2 cellular contexts compared by ENCODE assay signal in genomic region chr1:237713886-237714285, GRCh38.
TF ChIP-seq lines count a peak whose summit lies in the region.

No MANE protein-coding gene starts in this region.

TF ChIP-seq in GM12878, 131 proteins besides CTCF, POLR2A, EP300 and RAD21:
- TF ChIP-seq SREBF2 (IDR thresholded peaks at IDR 0.05; ENCODE audit: low read length) (no peak), CBFB (IDR thresholded peaks at IDR 0.05; ENCODE audit: low read depth) (no peak), CHD4 (IDR thresholded peaks at IDR 0.05) (no peak), E4F1 (IDR thresholded peaks at IDR 0.05; ENCODE audit: borderline replicate concordance, partially characterized antibody) (no peak), RELB (IDR thresholded peaks at IDR 0.05; ENCODE audit: low read depth) (no peak), CHD2 (IDR thresholded peaks at IDR 0.05; ENCODE audit: borderline replicate concordance, low read depth, low read length) (no peak), NBN (IDR thresholded peaks at IDR 0.05) (no peak), POU2F2 (IDR thresholded peaks at IDR 0.05; ENCODE audit: borderline replicate concordance, low read depth, low read length) (no peak), ZBTB33 (IDR thresholded peaks at IDR 0.05) (no peak), YY1 (IDR thresholded peaks at IDR 0.05; ENCODE audit: low read depth, low read length) (no peak), WRNIP1 (IDR thresholded peaks at IDR 0.05; ENCODE audit: borderline replicate concordance, low read depth, low read length) (no peak), TBL1XR1 (IDR thresholded peaks at IDR 0.05; ENCODE audit: low read depth, low read length) (no peak), JUND (IDR thresholded peaks at IDR 0.05; ENCODE audit: low read depth, low read length) (no peak), ASH2L (IDR thresholded peaks at IDR 0.05; ENCODE audit: borderline replicate concordance, low read depth) (no peak), NKRF (conservative IDR thresholded peaks at IDR 0.05) (no peak), IKZF1 (conservative IDR thresholded peaks at IDR 0.05) (no peak)

TF ChIP-seq in WTC11, 78 proteins besides CTCF, POLR2A, EP300 and RAD21:
- TF ChIP-seq JAZF1 (CRISPR knock-in tag; IDR thresholded peaks at IDR 0.05) (no peak), TP53 (CRISPR knock-in tag; IDR thresholded peaks at IDR 0.05) (no peak), ZNF317 (CRISPR knock-in tag; IDR thresholded peaks at IDR 0.05; ENCODE audit: borderline replicate concordance, low read depth) (no peak), PRRX2 (CRISPR knock-in tag; IDR thresholded peaks at IDR 0.05) (no peak), FOXK1 (CRISPR knock-in tag; IDR thresholded peaks at IDR 0.05) (no peak), ZNF281 (CRISPR knock-in tag; IDR thresholded peaks at IDR 0.05) (no peak), USF1 (CRISPR knock-in tag; IDR thresholded peaks at IDR 0.05) (no peak), MXD4 (CRISPR knock-in tag; IDR thresholded peaks at IDR 0.05; ENCODE audit: borderline replicate concordance) (no peak), GRHL2 (CRISPR knock-in tag; IDR thresholded peaks at IDR 0.05; ENCODE audit: insufficient replicate concordance, severe bottlenecking) (no peak), CDX4 (CRISPR knock-in tag; IDR thresholded peaks at IDR 0.05; ENCODE audit: borderline replicate concordance) (no peak), FOXP1 (CRISPR knock-in tag; IDR thresholded peaks at IDR 0.05; ENCODE audit: borderline replicate concordance) (no peak), HMGXB4 (CRISPR knock-in tag; IDR thresholded peaks at IDR 0.05) (no peak), ZSCAN18 (CRISPR knock-in tag; IDR thresholded peaks at IDR 0.05) (no peak), RORB (CRISPR knock-in tag; IDR thresholded peaks at IDR 0.05) (no peak), ZNF138 (CRISPR knock-in tag; conservative IDR thresholded peaks at IDR 0.05) (no peak), ZNF532 (CRISPR knock-in tag; IDR thresholded peaks at IDR 0.05; ENCODE audit: borderline replicate concordance) (no peak), SMAD4 (CRISPR knock-in tag; IDR thresholded peaks at IDR 0.05) (no peak), GTF2I (CRISPR knock-in tag; conservative IDR thresholded peaks at IDR 0.05) (no peak), TEAD1 (CRISPR knock-in tag; IDR thresholded peaks at IDR 0.05) (no peak), NR1H2 (CRISPR knock-in tag; IDR thresholded peaks at IDR 0.05) (no peak)
